In the genomic region with DNA sequence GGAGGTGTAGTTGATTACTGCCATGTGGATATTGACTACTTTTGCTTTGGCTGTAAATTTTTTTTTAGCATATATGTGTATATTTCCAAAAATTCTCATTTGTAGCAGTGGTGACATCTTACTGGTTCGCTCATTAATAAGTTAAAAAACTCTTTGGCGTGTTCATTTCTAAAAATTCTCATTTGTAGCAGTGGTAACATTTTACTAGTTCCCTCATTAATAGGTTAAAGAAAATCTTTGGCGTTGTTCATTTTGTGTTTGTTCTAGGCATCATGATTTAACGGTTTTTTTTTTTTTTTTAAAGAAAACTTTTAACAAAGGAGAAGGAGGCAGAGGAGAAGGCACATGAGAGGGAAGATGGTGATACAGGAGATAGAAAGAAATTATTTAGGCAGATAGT, we compare ENCODE assay signal across 31 cellular contexts. TPM values are rescaled to one million over a fixed set of nuclear protein-coding genes. Genes with fewer than 3 reads are reported as not detected.
"Had no signal": no experiment of that assay in that cellular context is flagged by ENCODE, and none has a peak within 500 bp of the region (broad histone marks: within the 10 kb centered on the region; RNA-seq: fewer than 3 reads in every experiment).

No MANE protein-coding gene starts in this region.

- H3K27me3 Mint-ChIP-seq: naive B cell, progenitor cell of endocrine pancreas, type B pancreatic cell had no signal

- H3K4me1 ChIP-seq: parathyroid adenoma, right atrium auricular region, stomach, tibial nerve, uterus had no signal

- H3K9me3 Mint-ChIP-seq: mesothelial cell of epicardium; natural killer cell; neural progenitor cell; stimulated activated naive B cell treated with anti-CD40 and anti-IgM and Interleukin-4, amounts not matched to agents 10 μg/mL and 1 μg/mL and 100 μg/mL, for 72 hours; type B pancreatic cell had no signal

- H3K4me3 Mint-ChIP-seq: immature natural killer cell; mesothelial cell of epicardium; naive B cell; natural killer cell; nephron progenitor cell; neural progenitor cell; stimulated activated naive B cell treated with anti-CD40 and anti-IgM and Interleukin-4, amounts not matched to agents 10 μg/mL and 1 μg/mL and 100 μg/mL, for 72 hours; type B pancreatic cell had no signal

- H3K27ac Mint-ChIP-seq: immature natural killer cell; mesothelial cell of epicardium; naive B cell; natural killer cell; nephron progenitor cell; neural progenitor cell; progenitor cell of endocrine pancreas; stimulated activated naive B cell treated with anti-CD40 and anti-IgM and Interleukin-4, amounts not matched to agents 10 μg/mL and 1 μg/mL and 100 μg/mL, for 72 hours; type B pancreatic cell had no signal

- H3K4me1 Mint-ChIP-seq: immature natural killer cell; mesothelial cell of epicardium; naive B cell; natural killer cell; stimulated activated naive B cell treated with anti-CD40 and anti-IgM and Interleukin-4, amounts not matched to agents 10 μg/mL and 1 μg/mL and 100 μg/mL, for 72 hours had no signal

- H3K9me3 ChIP-seq: heart right ventricle, left ventricle myocardium inferior, neutrophil, right atrium auricular region, stomach, tibial nerve, uterus had no signal

- H3K27ac ChIP-seq: heart right ventricle, hepatocyte, left ventricle myocardium inferior, neural progenitor cell, neutrophil, parathyroid adenoma, right atrium auricular region, skin epidermis, stomach, tibial nerve, uterus had no signal

- ATAC-seq: heart right ventricle; natural killer cell; sciatic nerve; stimulated activated naive B cell treated with anti-CD40 and anti-IgM and Interleukin-4, amounts not matched to agents 10 μg/mL and 1 μg/mL and 100 μg/mL, for 72 hours; stimulated activated naive CD8-positive, alpha-beta T cell treated with anti-CD3 and anti-CD28 coated beads, Interleukin-15, Interleukin-2, amounts not matched to agents 100 U/mL and 50 U/mL, for 24 hours had no signal

- H3K4me2 ChIP-seq: hepatocyte, neural progenitor cell had no signal

- H3K9ac ChIP-seq: neural progenitor cell, parathyroid adenoma had no signal

- H2AFZ ChIP-seq: hepatocyte, neural progenitor cell, parathyroid adenoma had no signal

- H3K4me3 ChIP-seq: heart right ventricle, hepatocyte, left ventricle myocardium inferior, lung, neural progenitor cell, right atrium auricular region, skin epidermis, stomach, tibial nerve, uterus had no signal

- H3K36me3 ChIP-seq: heart right ventricle, left ventricle myocardium inferior, neural progenitor cell, neutrophil, right atrium auricular region, stomach, tibial nerve, uterus had no signal

- H3K27me3 ChIP-seq: heart right ventricle, hepatocyte, neural progenitor cell, right atrium auricular region, stomach, tibial nerve, uterus had no signal

- H3K79me2 ChIP-seq: hepatocyte, parathyroid adenoma had no signal

- DNase-seq: heart right ventricle; immature natural killer cell; kidney; left ventricle myocardium inferior; naive B cell; natural killer cell; nephron progenitor cell; occipital lobe; stimulated activated CD4-positive, alpha-beta T cell treated with anti-CD3 and anti-CD28 coated beads, Interleukin-12 subunit alpha, Interleukin-12 subunit beta, amount 100 ng/mL, for 4 hours; stimulated activated CD4-positive, alpha-beta T cell treated with anti-CD3 and anti-CD28 coated beads, Interleukin-15, amount 100 ng/mL, for 24 hours; stimulated activated CD4-positive, alpha-beta T cell treated with anti-CD3 and anti-CD28 coated beads, Interleukin-2, amount 100 ng/mL, for 24 hours; stimulated activated CD4-positive, alpha-beta T cell treated with anti-CD3 and anti-CD28 coated beads, Interleukin-4, amount 100 ng/mL, for 1 hour; stimulated activated naive B cell treated with anti-CD40 and anti-IgM and Interleukin-4, amounts not matched to agents 10 μg/mL and 1 μg/mL and 100 μg/mL, for 72 hours; stimulated activated naive CD8-positive, alpha-beta T cell treated with anti-CD3 and anti-CD28 coated beads, Interleukin-15, Interleukin-2, amounts not matched to agents 100 U/mL and 50 U/mL, for 24 hours; stomach; uterus had no signal

- H3K36me3 Mint-ChIP-seq: immature natural killer cell; mesothelial cell of epicardium; naive B cell; natural killer cell; neural progenitor cell; stimulated activated naive B cell treated with anti-CD40 and anti-IgM and Interleukin-4, amounts not matched to agents 10 μg/mL and 1 μg/mL and 100 μg/mL, for 72 hours; type B pancreatic cell had no signal

RNA-seq across cellular contexts. Expression of gene CACNB2, which starts 45.9 kb away (rescaled TPM):
- total RNA-seq: mononuclear cell, natural killer cell, pulmonary artery endothelial cell, renal cortical epithelial cell had no signal
